Comparison of ENCODE assay signal across 1 cellular context in the genomic region with DNA sequence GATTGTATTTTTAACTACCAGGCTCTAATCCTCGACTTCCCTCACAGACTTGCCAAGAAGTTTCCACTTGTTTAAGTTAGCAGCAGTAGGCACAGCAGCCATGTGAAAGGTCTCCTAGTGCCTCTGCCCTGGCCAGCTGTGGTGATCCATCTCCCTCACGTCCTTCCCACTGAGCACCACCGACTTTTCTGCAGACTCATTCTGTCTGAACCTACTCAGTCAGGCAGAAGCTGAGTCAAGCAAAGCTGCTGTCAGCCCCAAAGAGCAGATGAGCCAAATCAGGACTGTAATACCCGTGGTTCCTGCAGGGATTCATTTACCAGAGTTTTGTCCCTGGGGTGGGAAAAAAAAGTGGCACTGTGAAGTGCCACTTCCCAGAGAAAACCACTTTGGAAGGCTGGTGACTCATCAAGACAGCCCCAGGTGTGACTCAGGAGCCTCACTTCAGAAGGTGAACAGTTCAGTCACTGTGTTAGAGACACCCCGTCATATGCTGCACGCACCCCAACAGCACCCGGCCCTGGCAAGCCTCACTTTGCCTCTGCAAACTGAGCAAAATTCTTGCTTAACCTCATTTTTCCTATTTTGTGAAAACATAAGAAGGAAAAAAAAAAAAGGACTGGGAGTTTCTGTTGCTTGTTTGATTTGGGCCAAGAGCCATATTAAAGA.
A peak's percentile ranks its signal among the peaks of the same experiment; 100 is the strongest.
TF ChIP-seq lines count a peak whose summit lies in the region.

No MANE protein-coding gene starts in this region.

TF ChIP-seq in GM12878, 131 proteins besides CTCF, POLR2A, EP300 and RAD21 (continued from another document and continues in another):
- TF ChIP-seq, protein P1, sequence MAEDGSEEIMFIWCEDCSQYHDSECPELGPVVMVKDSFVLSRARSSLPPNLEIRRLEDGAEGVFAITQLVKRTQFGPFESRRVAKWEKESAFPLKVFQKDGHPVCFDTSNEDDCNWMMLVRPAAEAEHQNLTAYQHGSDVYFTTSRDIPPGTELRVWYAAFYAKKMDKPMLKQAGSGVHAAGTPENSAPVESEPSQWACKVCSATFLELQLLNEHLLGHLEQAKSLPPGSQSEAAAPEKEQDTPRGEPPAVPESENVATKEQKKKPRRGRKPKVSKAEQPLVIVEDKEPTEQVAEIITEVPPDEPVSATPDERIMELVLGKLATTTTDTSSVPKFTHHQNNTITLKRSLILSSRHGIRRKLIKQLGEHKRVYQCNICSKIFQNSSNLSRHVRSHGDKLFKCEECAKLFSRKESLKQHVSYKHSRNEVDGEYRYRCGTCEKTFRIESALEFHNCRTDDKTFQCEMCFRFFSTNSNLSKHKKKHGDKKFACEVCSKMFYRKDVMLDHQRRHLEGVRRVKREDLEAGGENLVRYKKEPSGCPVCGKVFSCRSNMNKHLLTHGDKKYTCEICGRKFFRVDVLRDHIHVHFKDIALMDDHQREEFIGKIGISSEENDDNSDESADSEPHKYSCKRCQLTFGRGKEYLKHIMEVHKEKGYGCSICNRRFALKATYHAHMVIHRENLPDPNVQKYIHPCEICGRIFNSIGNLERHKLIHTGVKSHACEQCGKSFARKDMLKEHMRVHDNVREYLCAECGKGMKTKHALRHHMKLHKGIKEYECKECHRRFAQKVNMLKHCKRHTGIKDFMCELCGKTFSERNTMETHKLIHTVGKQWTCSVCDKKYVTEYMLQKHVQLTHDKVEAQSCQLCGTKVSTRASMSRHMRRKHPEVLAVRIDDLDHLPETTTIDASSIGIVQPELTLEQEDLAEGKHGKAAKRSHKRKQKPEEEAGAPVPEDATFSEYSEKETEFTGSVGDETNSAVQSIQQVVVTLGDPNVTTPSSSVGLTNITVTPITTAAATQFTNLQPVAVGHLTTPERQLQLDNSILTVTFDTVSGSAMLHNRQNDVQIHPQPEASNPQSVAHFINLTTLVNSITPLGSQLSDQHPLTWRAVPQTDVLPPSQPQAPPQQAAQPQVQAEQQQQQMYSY (CRISPR knock-in tag; IDR thresholded peaks at IDR 0.05), result no peak
- TF ChIP-seq NFXL1 (IDR thresholded peaks at IDR 0.05; ENCODE audit: borderline replicate concordance) (no peak), ZNF217 (IDR thresholded peaks at IDR 0.05) (no peak), ATF7 (IDR thresholded peaks at IDR 0.05; ENCODE audit: low read depth) (peak; percentile 13; the same call in 1 of the 2 replicates), CBX3 (IDR thresholded peaks at IDR 0.05; ENCODE audit: borderline replicate concordance, low read depth) (no peak), GATAD2B (conservative IDR thresholded peaks at IDR 0.05; ENCODE audit: low read depth) (no peak; the same call in 1 of the 2 replicates), ZNF207 (IDR thresholded peaks at IDR 0.05; ENCODE audit: borderline replicate concordance) (0 out of 2 replicates have a peak, but pooled peaks have one; percentile 28), NRF1 (conservative IDR thresholded peaks at IDR 0.05; ENCODE audit: low read depth, low read length) (no peak), TCF7 (IDR thresholded peaks at IDR 0.05; ENCODE audit: borderline replicate concordance) (no peak), IKZF1 (conservative IDR thresholded peaks at IDR 0.05) (peak; percentile 92), ESRRA (IDR thresholded peaks at IDR 0.05; ENCODE audit: low read length) (no peak), TARDBP (IDR thresholded peaks at IDR 0.05; ENCODE audit: borderline replicate concordance) (no peak), ZZZ3 (IDR thresholded peaks at IDR 0.05; ENCODE audit: control insufficient read depth, insufficient read length, low read depth) (no peak), RCOR1 (conservative IDR thresholded peaks at IDR 0.05; ENCODE audit: low read depth, low read length) (no peak), MTA3 (IDR thresholded peaks at IDR 0.05; ENCODE audit: borderline replicate concordance, low read length) (no peak), MEF2A (IDR thresholded peaks at IDR 0.05; ENCODE audit: insufficient read depth, low read depth, low read length) (no peak), RAD51 (IDR thresholded peaks at IDR 0.05) (no peak), CREB1 (IDR thresholded peaks at IDR 0.05; ENCODE audit: low read depth) (peak; percentile 53; the same call in 1 of the 2 replicates), FOXK2 (IDR thresholded peaks at IDR 0.05) (no peak), CHD1 (IDR thresholded peaks at IDR 0.05; ENCODE audit: low read depth, low read length) (no peak), SREBF2 (IDR thresholded peaks at IDR 0.05; ENCODE audit: low read length) (no peak), CHD4 (IDR thresholded peaks at IDR 0.05) (no peak), NFIC (IDR thresholded peaks at IDR 0.05; ENCODE audit: low read depth, low read length) (no peak; the same call in none of the 2 replicates), STAT3 (IDR thresholded peaks at IDR 0.05; ENCODE audit: low read depth, low read length) (no peak)
- TF ChIP-seq, protein P2, sequence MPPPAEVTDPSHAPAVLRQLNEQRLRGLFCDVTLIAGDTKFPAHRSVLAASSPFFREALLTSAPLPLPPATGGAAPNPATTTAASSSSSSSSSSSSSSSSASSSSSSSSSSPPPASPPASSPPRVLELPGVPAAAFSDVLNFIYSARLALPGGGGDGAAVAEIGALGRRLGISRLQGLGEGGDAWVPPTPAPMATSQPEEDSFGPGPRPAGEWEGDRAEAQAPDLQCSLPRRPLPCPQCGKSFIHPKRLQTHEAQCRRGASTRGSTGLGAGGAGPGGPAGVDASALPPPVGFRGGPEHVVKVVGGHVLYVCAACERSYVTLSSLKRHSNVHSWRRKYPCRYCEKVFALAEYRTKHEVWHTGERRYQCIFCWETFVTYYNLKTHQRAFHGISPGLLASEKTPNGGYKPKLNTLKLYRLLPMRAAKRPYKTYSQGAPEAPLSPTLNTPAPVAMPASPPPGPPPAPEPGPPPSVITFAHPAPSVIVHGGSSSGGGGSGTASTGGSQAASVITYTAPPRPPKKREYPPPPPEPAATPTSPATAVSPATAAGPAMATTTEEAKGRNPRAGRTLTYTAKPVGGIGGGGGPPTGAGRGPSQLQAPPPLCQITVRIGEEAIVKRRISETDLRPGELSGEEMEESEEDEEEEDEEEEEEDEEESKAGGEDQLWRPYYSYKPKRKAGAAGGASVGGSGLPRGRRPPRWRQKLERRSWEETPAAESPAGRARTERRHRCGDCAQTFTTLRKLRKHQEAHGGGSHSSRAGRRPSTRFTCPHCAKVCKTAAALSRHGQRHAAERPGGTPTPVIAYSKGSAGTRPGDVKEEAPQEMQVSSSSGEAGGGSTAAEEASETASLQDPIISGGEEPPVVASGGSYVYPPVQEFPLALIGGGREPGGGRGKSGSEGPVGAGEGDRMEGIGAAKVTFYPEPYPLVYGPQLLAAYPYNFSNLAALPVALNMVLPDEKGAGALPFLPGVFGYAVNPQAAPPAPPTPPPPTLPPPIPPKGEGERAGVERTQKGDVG (CRISPR knock-in tag; IDR thresholded peaks at IDR 0.05), result no peak
- TF ChIP-seq, protein P3, sequence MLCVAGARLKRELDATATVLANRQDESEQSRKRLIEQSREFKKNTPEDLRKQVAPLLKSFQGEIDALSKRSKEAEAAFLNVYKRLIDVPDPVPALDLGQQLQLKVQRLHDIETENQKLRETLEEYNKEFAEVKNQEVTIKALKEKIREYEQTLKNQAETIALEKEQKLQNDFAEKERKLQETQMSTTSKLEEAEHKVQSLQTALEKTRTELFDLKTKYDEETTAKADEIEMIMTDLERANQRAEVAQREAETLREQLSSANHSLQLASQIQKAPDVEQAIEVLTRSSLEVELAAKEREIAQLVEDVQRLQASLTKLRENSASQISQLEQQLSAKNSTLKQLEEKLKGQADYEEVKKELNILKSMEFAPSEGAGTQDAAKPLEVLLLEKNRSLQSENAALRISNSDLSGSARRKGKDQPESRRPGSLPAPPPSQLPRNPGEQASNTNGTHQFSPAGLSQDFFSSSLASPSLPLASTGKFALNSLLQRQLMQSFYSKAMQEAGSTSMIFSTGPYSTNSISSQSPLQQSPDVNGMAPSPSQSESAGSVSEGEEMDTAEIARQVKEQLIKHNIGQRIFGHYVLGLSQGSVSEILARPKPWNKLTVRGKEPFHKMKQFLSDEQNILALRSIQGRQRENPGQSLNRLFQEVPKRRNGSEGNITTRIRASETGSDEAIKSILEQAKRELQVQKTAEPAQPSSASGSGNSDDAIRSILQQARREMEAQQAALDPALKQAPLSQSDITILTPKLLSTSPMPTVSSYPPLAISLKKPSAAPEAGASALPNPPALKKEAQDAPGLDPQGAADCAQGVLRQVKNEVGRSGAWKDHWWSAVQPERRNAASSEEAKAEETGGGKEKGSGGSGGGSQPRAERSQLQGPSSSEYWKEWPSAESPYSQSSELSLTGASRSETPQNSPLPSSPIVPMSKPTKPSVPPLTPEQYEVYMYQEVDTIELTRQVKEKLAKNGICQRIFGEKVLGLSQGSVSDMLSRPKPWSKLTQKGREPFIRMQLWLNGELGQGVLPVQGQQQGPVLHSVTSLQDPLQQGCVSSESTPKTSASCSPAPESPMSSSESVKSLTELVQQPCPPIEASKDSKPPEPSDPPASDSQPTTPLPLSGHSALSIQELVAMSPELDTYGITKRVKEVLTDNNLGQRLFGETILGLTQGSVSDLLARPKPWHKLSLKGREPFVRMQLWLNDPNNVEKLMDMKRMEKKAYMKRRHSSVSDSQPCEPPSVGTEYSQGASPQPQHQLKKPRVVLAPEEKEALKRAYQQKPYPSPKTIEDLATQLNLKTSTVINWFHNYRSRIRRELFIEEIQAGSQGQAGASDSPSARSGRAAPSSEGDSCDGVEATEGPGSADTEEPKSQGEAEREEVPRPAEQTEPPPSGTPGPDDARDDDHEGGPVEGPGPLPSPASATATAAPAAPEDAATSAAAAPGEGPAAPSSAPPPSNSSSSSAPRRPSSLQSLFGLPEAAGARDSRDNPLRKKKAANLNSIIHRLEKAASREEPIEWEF (IDR thresholded peaks at IDR 0.05; ENCODE audit: insufficient replicate concordance, low read depth, low read length), result no peak
- TF ChIP-seq, protein P4, sequence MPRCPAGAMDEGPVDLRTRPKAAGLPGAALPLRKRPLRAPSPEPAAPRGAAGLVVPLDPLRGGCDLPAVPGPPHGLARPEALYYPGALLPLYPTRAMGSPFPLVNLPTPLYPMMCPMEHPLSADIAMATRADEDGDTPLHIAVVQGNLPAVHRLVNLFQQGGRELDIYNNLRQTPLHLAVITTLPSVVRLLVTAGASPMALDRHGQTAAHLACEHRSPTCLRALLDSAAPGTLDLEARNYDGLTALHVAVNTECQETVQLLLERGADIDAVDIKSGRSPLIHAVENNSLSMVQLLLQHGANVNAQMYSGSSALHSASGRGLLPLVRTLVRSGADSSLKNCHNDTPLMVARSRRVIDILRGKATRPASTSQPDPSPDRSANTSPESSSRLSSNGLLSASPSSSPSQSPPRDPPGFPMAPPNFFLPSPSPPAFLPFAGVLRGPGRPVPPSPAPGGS (IDR thresholded peaks at IDR 0.05; ENCODE audit: borderline replicate concordance, insufficient read depth, low read depth, low read length, poor library complexity, severe bottlenecking), result no peak
- TF ChIP-seq, protein P5, sequence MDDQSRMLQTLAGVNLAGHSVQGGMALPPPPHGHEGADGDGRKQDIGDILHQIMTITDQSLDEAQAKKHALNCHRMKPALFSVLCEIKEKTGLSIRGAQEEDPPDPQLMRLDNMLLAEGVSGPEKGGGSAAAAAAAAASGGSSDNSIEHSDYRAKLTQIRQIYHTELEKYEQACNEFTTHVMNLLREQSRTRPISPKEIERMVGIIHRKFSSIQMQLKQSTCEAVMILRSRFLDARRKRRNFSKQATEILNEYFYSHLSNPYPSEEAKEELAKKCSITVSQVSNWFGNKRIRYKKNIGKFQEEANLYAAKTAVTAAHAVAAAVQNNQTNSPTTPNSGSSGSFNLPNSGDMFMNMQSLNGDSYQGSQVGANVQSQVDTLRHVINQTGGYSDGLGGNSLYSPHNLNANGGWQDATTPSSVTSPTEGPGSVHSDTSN (IDR thresholded peaks at IDR 0.05; ENCODE audit: insufficient replicate concordance, low read depth, low read length), result no peak
- TF ChIP-seq, protein P6, sequence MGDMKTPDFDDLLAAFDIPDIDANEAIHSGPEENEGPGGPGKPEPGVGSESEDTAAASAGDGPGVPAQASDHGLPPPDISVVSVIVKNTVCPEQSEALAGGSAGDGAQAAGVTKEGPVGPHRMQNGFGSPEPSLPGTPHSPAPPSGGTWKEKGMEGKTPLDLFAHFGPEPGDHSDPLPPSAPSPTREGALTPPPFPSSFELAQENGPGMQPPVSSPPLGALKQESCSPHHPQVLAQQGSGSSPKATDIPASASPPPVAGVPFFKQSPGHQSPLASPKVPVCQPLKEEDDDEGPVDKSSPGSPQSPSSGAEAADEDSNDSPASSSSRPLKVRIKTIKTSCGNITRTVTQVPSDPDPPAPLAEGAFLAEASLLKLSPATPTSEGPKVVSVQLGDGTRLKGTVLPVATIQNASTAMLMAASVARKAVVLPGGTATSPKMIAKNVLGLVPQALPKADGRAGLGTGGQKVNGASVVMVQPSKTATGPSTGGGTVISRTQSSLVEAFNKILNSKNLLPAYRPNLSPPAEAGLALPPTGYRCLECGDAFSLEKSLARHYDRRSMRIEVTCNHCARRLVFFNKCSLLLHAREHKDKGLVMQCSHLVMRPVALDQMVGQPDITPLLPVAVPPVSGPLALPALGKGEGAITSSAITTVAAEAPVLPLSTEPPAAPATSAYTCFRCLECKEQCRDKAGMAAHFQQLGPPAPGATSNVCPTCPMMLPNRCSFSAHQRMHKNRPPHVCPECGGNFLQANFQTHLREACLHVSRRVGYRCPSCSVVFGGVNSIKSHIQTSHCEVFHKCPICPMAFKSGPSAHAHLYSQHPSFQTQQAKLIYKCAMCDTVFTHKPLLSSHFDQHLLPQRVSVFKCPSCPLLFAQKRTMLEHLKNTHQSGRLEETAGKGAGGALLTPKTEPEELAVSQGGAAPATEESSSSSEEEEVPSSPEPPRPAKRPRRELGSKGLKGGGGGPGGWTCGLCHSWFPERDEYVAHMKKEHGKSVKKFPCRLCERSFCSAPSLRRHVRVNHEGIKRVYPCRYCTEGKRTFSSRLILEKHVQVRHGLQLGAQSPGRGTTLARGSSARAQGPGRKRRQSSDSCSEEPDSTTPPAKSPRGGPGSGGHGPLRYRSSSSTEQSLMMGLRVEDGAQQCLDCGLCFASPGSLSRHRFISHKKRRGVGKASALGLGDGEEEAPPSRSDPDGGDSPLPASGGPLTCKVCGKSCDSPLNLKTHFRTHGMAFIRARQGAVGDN (IDR thresholded peaks at IDR 0.05), result 0 out of 2 replicates have a peak, but pooled peaks have one; percentile 48
- TF ChIP-seq, protein P7, sequence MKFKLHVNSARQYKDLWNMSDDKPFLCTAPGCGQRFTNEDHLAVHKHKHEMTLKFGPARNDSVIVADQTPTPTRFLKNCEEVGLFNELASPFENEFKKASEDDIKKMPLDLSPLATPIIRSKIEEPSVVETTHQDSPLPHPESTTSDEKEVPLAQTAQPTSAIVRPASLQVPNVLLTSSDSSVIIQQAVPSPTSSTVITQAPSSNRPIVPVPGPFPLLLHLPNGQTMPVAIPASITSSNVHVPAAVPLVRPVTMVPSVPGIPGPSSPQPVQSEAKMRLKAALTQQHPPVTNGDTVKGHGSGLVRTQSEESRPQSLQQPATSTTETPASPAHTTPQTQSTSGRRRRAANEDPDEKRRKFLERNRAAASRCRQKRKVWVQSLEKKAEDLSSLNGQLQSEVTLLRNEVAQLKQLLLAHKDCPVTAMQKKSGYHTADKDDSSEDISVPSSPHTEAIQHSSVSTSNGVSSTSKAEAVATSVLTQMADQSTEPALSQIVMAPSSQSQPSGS (IDR thresholded peaks at IDR 0.05; ENCODE audit: low read length), result no peak
- TF ChIP-seq, protein P8, sequence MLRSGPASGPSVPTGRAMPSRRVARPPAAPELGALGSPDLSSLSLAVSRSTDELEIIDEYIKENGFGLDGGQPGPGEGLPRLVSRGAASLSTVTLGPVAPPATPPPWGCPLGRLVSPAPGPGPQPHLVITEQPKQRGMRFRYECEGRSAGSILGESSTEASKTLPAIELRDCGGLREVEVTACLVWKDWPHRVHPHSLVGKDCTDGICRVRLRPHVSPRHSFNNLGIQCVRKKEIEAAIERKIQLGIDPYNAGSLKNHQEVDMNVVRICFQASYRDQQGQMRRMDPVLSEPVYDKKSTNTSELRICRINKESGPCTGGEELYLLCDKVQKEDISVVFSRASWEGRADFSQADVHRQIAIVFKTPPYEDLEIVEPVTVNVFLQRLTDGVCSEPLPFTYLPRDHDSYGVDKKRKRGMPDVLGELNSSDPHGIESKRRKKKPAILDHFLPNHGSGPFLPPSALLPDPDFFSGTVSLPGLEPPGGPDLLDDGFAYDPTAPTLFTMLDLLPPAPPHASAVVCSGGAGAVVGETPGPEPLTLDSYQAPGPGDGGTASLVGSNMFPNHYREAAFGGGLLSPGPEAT (IDR thresholded peaks at IDR 0.05; ENCODE audit: low read depth), result peak; percentile 48
